ENCODE assay signal across 1 cellular context in genomic region chr16:74700206-74701040, GRCh38.
TF ChIP-seq lines count a peak whose summit lies in the region.

MLKL (minus strand) TSS chr16:74700862; CDS start chr16:74695757, 5,105 bp downstream.

TF ChIP-seq in HepG2, 621 proteins besides CTCF, POLR2A, EP300 and RAD21 (continued from another document and continues in another):
- peak; percentile 75 for TF ChIP-seq TFDP2 (CRISPR knock-in tag; IDR thresholded peaks at IDR 0.05)
- peak; percentile 87 for TF ChIP-seq IRF2 (CRISPR knock-in tag; IDR thresholded peaks at IDR 0.05)
- peak; percentile 94 for TF ChIP-seq NR0B2 (CRISPR knock-in tag; IDR thresholded peaks at IDR 0.05)
- TF ChIP-seq GABPA (IDR thresholded peaks at IDR 0.05; ENCODE audit: low read depth, low read length) = no peak
- TF ChIP-seq GABPA (CRISPR knock-in tag; IDR thresholded peaks at IDR 0.05; ENCODE audit: low read depth) = no peak; the same call in none of the 2 replicates
- TF ChIP-seq FOSL1 (CRISPR knock-in tag; IDR thresholded peaks at IDR 0.05; ENCODE audit: borderline replicate concordance) = no peak
- peak; percentile 48; the same call in 1 of the 2 replicates for TF ChIP-seq ZNF740 (CRISPR knock-in tag; IDR thresholded peaks at IDR 0.05)
- TF ChIP-seq CC2D1A (CRISPR knock-in tag; IDR thresholded peaks at IDR 0.05) = no peak
- TF ChIP-seq NR3C1 (CRISPR knock-in tag; IDR thresholded peaks at IDR 0.05) = no peak
- peak; percentile 81; the same call in 1 of the 2 replicates for TF ChIP-seq ETS1 (CRISPR knock-in tag; IDR thresholded peaks at IDR 0.05)
- peak; percentile 55 for TF ChIP-seq ZBTB43 (CRISPR knock-in tag; conservative IDR thresholded peaks at IDR 0.05)
- TF ChIP-seq SNRNP70 (IDR thresholded peaks at IDR 0.05; ENCODE audit: low read depth, low read length) = no peak
- TF ChIP-seq PBX2 (CRISPR knock-in tag; IDR thresholded peaks at IDR 0.05) = no peak
- TF ChIP-seq ZNF616 (CRISPR knock-in tag; IDR thresholded peaks at IDR 0.05; ENCODE audit: low read depth) = 0 out of 2 replicates have a peak, but pooled peaks have one; percentile 25
- TF ChIP-seq E2F2 (CRISPR knock-in tag; IDR thresholded peaks at IDR 0.05; ENCODE audit: borderline replicate concordance) = 0 out of 2 replicates have a peak, but pooled peaks have one; percentile 64
- TF ChIP-seq GTF3A (CRISPR knock-in tag; conservative IDR thresholded peaks at IDR 0.05) = peak; percentile 2; the same call in 1 of the 2 replicates
- peak; percentile 44; the same call in 1 of the 2 replicates for TF ChIP-seq KDM6A (CRISPR knock-in tag; IDR thresholded peaks at IDR 0.05; ENCODE audit: low read depth)
- TF ChIP-seq KLF15 (CRISPR knock-in tag; IDR thresholded peaks at IDR 0.05; ENCODE audit: borderline replicate concordance) = peak; percentile 79; the same call in 1 of the 2 replicates
- no peak for TF ChIP-seq ZNF572 (CRISPR knock-in tag; IDR thresholded peaks at IDR 0.05)
- TF ChIP-seq ASH2L (IDR thresholded peaks at IDR 0.05; ENCODE audit: insufficient read length, low read depth, low read length) = peak; percentile 82
- TF ChIP-seq ZNF333 (CRISPR knock-in tag; IDR thresholded peaks at IDR 0.05; ENCODE audit: borderline replicate concordance) = peak; percentile 34; the same call in 1 of the 2 replicates
- TF ChIP-seq NFE2L2 (IDR thresholded peaks at IDR 0.05; ENCODE audit: low read length) = no peak
- TF ChIP-seq HOXD1 (CRISPR knock-in tag; IDR thresholded peaks at IDR 0.05) = peak; percentile 87
- no peak for TF ChIP-seq RARG (CRISPR knock-in tag; IDR thresholded peaks at IDR 0.05; ENCODE audit: low read depth)
- peak; percentile 90; the same call in 1 of the 2 replicates for TF ChIP-seq TERF1 (CRISPR knock-in tag; IDR thresholded peaks at IDR 0.05)
- TF ChIP-seq ZBED4 (CRISPR knock-in tag; IDR thresholded peaks at IDR 0.05; ENCODE audit: borderline replicate concordance) = 0 out of 2 replicates have a peak, but pooled peaks have one; percentile 29
- 0 out of 2 replicates have a peak, but pooled peaks have one; percentile 21 for TF ChIP-seq ZNF576 (CRISPR knock-in tag; IDR thresholded peaks at IDR 0.05)
- TF ChIP-seq MAZ (IDR thresholded peaks at IDR 0.05; ENCODE audit: borderline replicate concordance, low read depth, low read length) = no peak
- no peak; the same call in 1 of the 2 replicates for TF ChIP-seq MAZ (CRISPR knock-in tag; IDR thresholded peaks at IDR 0.05; ENCODE audit: low read depth)
- no peak for TF ChIP-seq ZFP37 (CRISPR knock-in tag; IDR thresholded peaks at IDR 0.05; ENCODE audit: borderline replicate concordance)
- TF ChIP-seq SP140L (CRISPR knock-in tag; IDR thresholded peaks at IDR 0.05; ENCODE audit: borderline replicate concordance) = 0 out of 2 replicates have a peak, but pooled peaks have one; percentile 63
- TF ChIP-seq PCBP1 (IDR thresholded peaks at IDR 0.05; ENCODE audit: borderline replicate concordance, low read depth, low read length) = peak; percentile 73; the same call in 1 of the 2 replicates
- TF ChIP-seq ZUFSP (CRISPR knock-in tag; IDR thresholded peaks at IDR 0.05; ENCODE audit: borderline replicate concordance) = no peak
- no peak for TF ChIP-seq ZNF569 (CRISPR knock-in tag; IDR thresholded peaks at IDR 0.05; ENCODE audit: borderline replicate concordance)
- TF ChIP-seq ZBTB37 (CRISPR knock-in tag; IDR thresholded peaks at IDR 0.05) = peak; percentile 73; the same call in 1 of the 2 replicates
- peak; percentile 66 for TF ChIP-seq PATZ1 (CRISPR knock-in tag; IDR thresholded peaks at IDR 0.05)
- no peak; the same call in 1 of the 2 replicates for TF ChIP-seq ATRX (CRISPR knock-in tag; IDR thresholded peaks at IDR 0.05; ENCODE audit: borderline replicate concordance)
- peak; percentile 93 for TF ChIP-seq KAT7 (CRISPR knock-in tag; IDR thresholded peaks at IDR 0.05; ENCODE audit: borderline replicate concordance)
- TF ChIP-seq JARID2 (CRISPR knock-in tag; IDR thresholded peaks at IDR 0.05; ENCODE audit: insufficient replicate concordance) = peak; percentile 20
- TF ChIP-seq TBL1XR1 (IDR thresholded peaks at IDR 0.05; ENCODE audit: borderline replicate concordance, low read length, partially characterized antibody) = no peak
- peak; percentile 69; the same call in 1 of the 2 replicates for TF ChIP-seq MAF1 (CRISPR knock-in tag; IDR thresholded peaks at IDR 0.05; ENCODE audit: borderline replicate concordance)
